ENCODE assay signal across 10 cellular contexts in the genomic region with DNA sequence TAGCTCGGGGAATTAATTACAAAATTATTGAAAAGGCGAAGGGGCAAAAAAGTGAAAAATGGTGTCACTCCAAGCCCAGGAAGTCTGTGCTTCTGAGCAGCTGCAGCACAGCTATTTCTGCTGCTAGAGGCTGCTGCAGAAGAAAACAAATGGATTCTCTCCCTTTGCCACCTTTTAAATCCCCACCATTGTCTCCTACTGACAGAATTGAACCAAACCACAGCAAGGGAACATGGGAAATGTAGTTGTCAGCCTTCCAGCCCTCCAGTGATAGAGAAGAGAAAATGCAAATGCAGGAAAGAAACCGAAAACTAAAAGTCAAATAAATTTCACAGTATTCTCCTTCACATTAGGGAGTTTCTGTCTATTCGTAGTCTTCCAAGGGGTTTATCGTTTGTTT. TPM values are rescaled to one million over a fixed set of nuclear protein-coding genes. Genes with fewer than 3 reads are reported as not detected.
DNase-seq lines count a peak whose midpoint lies in the region; ATAC-seq, FAIRE-seq and TF ChIP-seq lines count a peak whose summit lies in the region.
"Had no signal": no experiment of that assay in that cellular context is flagged by ENCODE, and none has a peak within 500 bp of the region (broad histone marks: within the 10 kb centered on the region; RNA-seq: fewer than 3 reads in every experiment).

No MANE protein-coding gene starts in this region.

- peak overlapping the region in 7 of 9 donors; percentile 26 to 72 (median 47) for H3K27ac Mint-ChIP-seq in naive thymus-derived CD4-positive, alpha-beta T cell

- no peak for TF ChIP-seq CTCF in tibial artery (IDR thresholded peaks at IDR 0.05)

- no peaks in the 10 kb centered on the region for H3K9me3 Mint-ChIP-seq in naive thymus-derived CD4-positive, alpha-beta T cell

- POLR2A ChIA-PET in naive thymus-derived CD4-positive, alpha-beta T cell (lab: Charles Lee) = interaction anchor here (0.6 to 0.8 kb wide), 2 partner anchors 21 to 124 kb away, joined by 3 read pairs; no protein-coding TSS in a partner anchor

- no peaks in the 10 kb centered on the region for H3K36me3 ChIP-seq in naive thymus-derived CD4-positive, alpha-beta T cell (ENCODE audit: control insufficient read depth in 2 of 3, insufficient read depth in 3 of 3, low read length in 3 of 3)
- no peaks in the 10 kb centered on the region for H3K36me3 ChIP-seq in tibial artery

- H3K4me3 Mint-ChIP-seq in naive thymus-derived CD4-positive, alpha-beta T cell = peak overlapping the region in 3 of 10 donors; percentile 11 to 45 (median 24)

- intact Hi-C loops in naive thymus-derived CD4-positive, alpha-beta T cell (cut with micrococcal nuclease) = loop anchor here in 1 of 2 donors (2.0 kb wide), 1 partner anchor 20 kb away; no protein-coding TSS in a partner anchor
- intact Hi-C loops in tibial artery (cut with DNase I; ENCODE audit: low total_unique reads) = no loop called here

- no peaks in the 10 kb centered on the region for H3K9me3 ChIP-seq in naive thymus-derived CD4-positive, alpha-beta T cell (ENCODE audit: control insufficient read depth in 2 of 3, low read length in 3 of 3)
- H3K9me3 ChIP-seq in tibial artery = no peaks in the 10 kb centered on the region

- peaks cover 0 to 9% of the 10 kb centered on the region in 2 donors for H3K4me1 ChIP-seq in naive thymus-derived CD4-positive, alpha-beta T cell (ENCODE audit: control insufficient read depth in 2 of 2, insufficient read depth in 2 of 2, low read length in 2 of 2)
- no peaks in the 10 kb centered on the region for H3K4me1 ChIP-seq in tibial artery

- no peaks in the 10 kb centered on the region for H3K27me3 ChIP-seq in naive thymus-derived CD4-positive, alpha-beta T cell (ENCODE audit: control insufficient read depth in 2 of 2, insufficient read depth in 2 of 2, low read length in 2 of 2)
- no peaks in the 10 kb centered on the region for H3K27me3 ChIP-seq in tibial artery

- peaks cover 6 to 32% (median 19%) of the 10 kb centered on the region in 7 donors for H3K4me1 Mint-ChIP-seq in naive thymus-derived CD4-positive, alpha-beta T cell

- no peak for DNase-seq in GM19239 (ENCODE audit: insufficient read length, low spot score)
- peak; percentile 16 for DNase-seq in NCI-H526 treated with DMSO at 0.1 percent for 48 hours (lab: John Stamatoyannopoulos, UW)
- no peak for DNase-seq in naive thymus-derived CD4-positive, alpha-beta T cell
- no peak for DNase-seq in SKM-1 treated with dmso at 0.1 percent for 144 hours (lab: John Stamatoyannopoulos, UW; ENCODE audit: unreplicated experiment)
- no peak for DNase-seq in tibial artery
- no peak for DNase-seq in DMS79 (lab: John Stamatoyannopoulos, UW)
- DNase-seq: SIG-M5; stimulated activated CD4-positive, alpha-beta T cell treated with anti-CD3 and anti-CD28 coated beads, Interleukin-2, amount 100 ng/mL, for 48 hours had no signal

- peaks cover 0 to 5% (median 0%) of the 10 kb centered on the region in 5 donors for H3K36me3 Mint-ChIP-seq in naive thymus-derived CD4-positive, alpha-beta T cell

- H3K4me3 ChIP-seq in naive thymus-derived CD4-positive, alpha-beta T cell (ENCODE audit: low read length) = no peak overlapping the region
- no peak overlapping the region for H3K4me3 ChIP-seq in tibial artery

- CTCF ChIA-PET in naive thymus-derived CD4-positive, alpha-beta T cell (lab: Charles Lee) = no interaction called here

- H3K27me3 Mint-ChIP-seq in naive thymus-derived CD4-positive, alpha-beta T cell = no peaks in the 10 kb centered on the region

- FAIRE-seq in GM19239 (lab: Jason Lieb, UNC) = peak; percentile 99
- FAIRE-seq: astrocyte had no signal

- ATAC-seq in HG02571 (IDR thresholded peaks at IDR 0.05; ENCODE audit: unreplicated experiment) = peak; percentile 58
- no peak for ATAC-seq in naive thymus-derived CD4-positive, alpha-beta T cell

- H3K27ac ChIP-seq in naive thymus-derived CD4-positive, alpha-beta T cell (ENCODE audit: low read depth, low read length) = no peak overlapping the region
- H3K27ac ChIP-seq in tibial artery = no peak overlapping the region

RNA-seq across cellular contexts. Expression of a gene that starts 33.4 kb away (rescaled TPM):
- total RNA-seq in naive thymus-derived CD4-positive, alpha-beta T cell = 100 to 1,000 TPM; 143 to 265 (median 215) TPM
- polyA plus RNA-seq in naive thymus-derived CD4-positive, alpha-beta T cell = 100 to 1,000 TPM; 348 to 482 TPM

RNA-seq across cellular contexts. Expression of a gene that starts 59.7 kb away (rescaled TPM):
- 10 to 100 TPM in 4 of 5 experiments, 1 to 10 TPM in 1; 8.2 to 18.8 (median 16.3) TPM for total RNA-seq in naive thymus-derived CD4-positive, alpha-beta T cell
- 10 to 100 TPM in 1 of 2 donors, 1 to 10 TPM in 1; 3.6 to 11.8 TPM for polyA plus RNA-seq in naive thymus-derived CD4-positive, alpha-beta T cell
